In genomic region chr17:48593126-48593829, GRCh38 we compare ENCODE assay signal across 9 cellular contexts. TPM values are rescaled to one million over a fixed set of nuclear protein-coding genes. Genes with fewer than 3 reads are reported as not detected.
A peak's percentile ranks its signal among the peaks of the same experiment; 100 is the strongest.
DNase-seq lines count a peak whose midpoint lies in the region; ATAC-seq and TF ChIP-seq lines count a peak whose summit lies in the region.
"Had no signal": no experiment of that assay in that cellular context is flagged by ENCODE, and none has a peak within 500 bp of the region (broad histone marks: within the 10 kb centered on the region; RNA-seq: fewer than 3 reads in every experiment).

HOXB5 (minus strand) TSS chr17:48593779; CDS start chr17:48593682, 97 bp downstream.

- no peak for TF ChIP-seq CTCF in foreskin fibroblast (IDR thresholded peaks at IDR 0.05; ENCODE audit: low read depth, low read length)
- TF ChIP-seq CTCF in spleen (IDR thresholded peaks at IDR 0.05 in 8 of 11, conservative IDR thresholded peaks at IDR 0.05 in 3 of 11) = no peak

- 1% methylated on average over 16 to 50 of the region's 50 CpGs for WGBS in spleen, 5 donors

- no peaks in the 10 kb centered on the region for H3K9me3 ChIP-seq in SK-N-MC (ENCODE audit: low read depth, low read length)
- no peaks in the 10 kb centered on the region for H3K9me3 ChIP-seq in spleen

- H3K27me3 ChIP-seq in spleen (replicated peaks in 1 of 7) = peaks cover 4 to 100% (median 87%) of the 10 kb centered on the region in 7 donors

- H3K27ac ChIP-seq in SK-N-MC = peak within 1 kb of the TSS; percentile 96
- peak within 1 kb of the TSS; percentile 4 to 85 (median 78) for H3K27ac ChIP-seq in spleen

- ATAC-seq in GM19463 (IDR thresholded peaks at IDR 0.05; ENCODE audit: unreplicated experiment) = no peak

- intact Hi-C loops in spleen (cut with DNase I; ENCODE audit: low total_unique reads) = loop anchor here (5.0 kb wide), 1 partner anchor 241 kb away; no protein-coding TSS in a partner anchor

- no peak for TF ChIP-seq POLR2A in spleen (IDR thresholded peaks at IDR 0.05)

- H3K4me3 ChIP-seq in SK-N-MC (peak within 1 kb of the TSS; percentile 76), foreskin fibroblast (ENCODE audit: low read depth in 1 of 2, low read length in 2 of 2) (peak within 1 kb of the TSS; percentile 13 to 29), spleen (peak within 1 kb of the TSS; percentile 23 to 67 (median 35))

- peak within 1 kb of the TSS; percentile 67 for H3K9ac ChIP-seq in SK-N-MC (ENCODE audit: insufficient read length)

- H3K4me1 ChIP-seq in spleen = peaks cover 18 to 86% (median 55%) of the 10 kb centered on the region in 6 donors

- H3K36me3 ChIP-seq in SK-N-MC (ENCODE audit: insufficient read depth, low read length) = peaks cover 29% of the 10 kb centered on the region
- H3K36me3 ChIP-seq in spleen = no peaks in the 10 kb centered on the region

- peak; percentile 31 for DNase-seq in NCI-H1694 treated with DMSO at 0.1 percent for 48 hours (lab: John Stamatoyannopoulos, UW)
- no peak for DNase-seq in NCI-H1694 (lab: John Stamatoyannopoulos, UW)
- no peak for DNase-seq in SK-N-MC (ENCODE audit: low read depth, low spot score)
- DNase-seq in foreskin fibroblast = no peak
- DNase-seq in spleen = no peak
- DNase-seq in AG08396 (ENCODE audit: low spot score) = no peak
- no peak for DNase-seq in cortex of kidney (lab: John Stamatoyannopoulos, UW)

RNA-seq across cellular contexts. Expression of gene HOXB5, which starts in this region (rescaled TPM):
- 1 to 10 TPM in 3 of 7 donors, under 1 TPM in 4; 0.43 to 2.6 (median 0.67) TPM for total RNA-seq in spleen
- 1 to 10 TPM in 2 of 3 donors, under 1 TPM in 1; 0.91 to 1.5 (median 1.3) TPM for polyA plus RNA-seq in spleen
- polyA plus RNA-seq: BJ had no signal

Comparison
In these comparisons a context has a peak if more than half of its experiments do, and no peak if none do; other contexts are left out.
1. H3K4me3 ChIP-seq: peak in every context shown above with its lines; median percentile 76 in SK-N-MC; 35 in spleen; 21 in foreskin fibroblast.